In the genomic region with DNA sequence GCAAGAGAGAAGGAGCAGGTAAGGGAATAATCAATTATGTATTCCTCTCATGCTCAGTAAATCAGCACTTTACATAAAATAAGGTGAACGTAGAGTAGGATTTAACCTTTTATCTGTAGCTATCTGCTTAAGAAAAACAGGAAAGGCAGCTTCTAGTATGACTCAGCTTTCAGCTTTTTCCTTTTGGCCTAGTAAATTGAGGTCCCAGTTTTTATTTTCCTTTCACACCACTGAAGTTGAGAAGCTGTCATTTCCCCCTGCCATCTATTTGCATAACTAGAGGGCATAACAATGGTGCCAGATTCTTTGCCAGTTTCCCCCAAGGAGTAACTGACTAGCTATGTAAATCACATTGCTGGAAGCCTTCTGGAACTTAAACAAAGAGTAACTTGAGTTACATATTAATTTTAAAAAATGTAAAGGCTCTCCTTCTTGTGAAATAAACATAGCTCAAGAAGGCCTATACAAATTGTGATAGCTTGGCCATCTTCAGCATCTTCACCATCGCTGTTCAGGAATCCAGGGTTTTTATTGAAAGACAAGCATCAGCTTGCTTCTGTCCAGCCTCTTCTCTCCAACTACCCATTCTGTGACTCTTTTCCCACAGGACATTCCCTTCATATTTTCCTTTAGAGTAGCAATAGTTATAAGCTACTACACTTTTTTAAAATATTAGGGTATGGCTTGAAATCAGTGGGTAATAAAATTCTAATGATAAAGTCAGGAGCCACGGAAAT, we compare ENCODE assay signal across 9 cellular contexts.
DNase-seq lines count a peak whose midpoint lies in the region; ATAC-seq, FAIRE-seq and TF ChIP-seq lines count a peak whose summit lies in the region.
"Had no signal": no experiment of that assay in that cellular context is flagged by ENCODE, and none has a peak within 500 bp of the region (broad histone marks: within the 10 kb centered on the region; RNA-seq: fewer than 3 reads in every experiment).

No MANE protein-coding gene starts in this region.

- no peak for TF ChIP-seq POLR2A in H1 (IDR thresholded peaks at IDR 0.05; ENCODE audit: control extremely low read depth in 1 of 2, low read depth in 2 of 2, low read length in 2 of 2)

- no peak overlapping the region for H3K23ac ChIP-seq in H1 (ENCODE audit: insufficient read length)

- no peak overlapping the region for H2AFZ ChIP-seq in H1 (ENCODE audit: low read length)

- peak overlapping the region; percentile 92; the same call in 1 of the 2 replicates for H2BK5ac ChIP-seq in H1 (ENCODE audit: low read depth, low read length)

- no peaks in the 10 kb centered on the region for H3K79me2 ChIP-seq in H1 (ENCODE audit: control insufficient read depth in 1 of 2, insufficient read depth in 2 of 2, low read length in 2 of 2)

- peak overlapping the region; percentile 66; the same call in 1 of the 2 replicates for H3K18ac ChIP-seq in H1 (ENCODE audit: extremely low read depth, low read length)

- peak overlapping the region; percentile 71; the same call in 1 of the 2 replicates for H2BK12ac ChIP-seq in H1 (ENCODE audit: low read depth, low read length)

- 60% methylated on average over 2 of the region's 3 CpGs for WGBS in HUES64
- WGBS in H1 (ENCODE audit: extremely low coverage in 1 of 2, insufficient coverage in 1 of 2, insufficient read length in 1 of 2, insufficient replicate concordance in 2 of 2, low coverage in 1 of 2, low lambda C conversion rate in 2 of 2, missing lambda C conversion rate in 1 of 2), 2 experiments = 49% methylated on average over 3 of the region's 3 CpGs; no CpG with 5 or more reads in 1 of the 2 experiments
- 46 to 63% (median 54%) methylated on average over 3 of the region's 3 CpGs for WGBS in small intestine, 3 donors

- peak; percentile 68 for ATAC-seq in GM19463 (IDR thresholded peaks at IDR 0.05; ENCODE audit: unreplicated experiment)

- H3K14ac ChIP-seq in H1 (ENCODE audit: insufficient read length) = no peak overlapping the region

- peak overlapping the region; percentile 63 for H4K5ac ChIP-seq in H1 (ENCODE audit: insufficient read length, low read depth, low read length)

- H3K4ac ChIP-seq in H1 (replicated peaks; ENCODE audit: insufficient read length, low read depth, low read length) = no peak overlapping the region

- H3K27me3 ChIP-seq in HUES64 (ENCODE audit: insufficient read depth, low read length) = no peaks in the 10 kb centered on the region
- H3K27me3 ChIP-seq in H1 (replicated peaks in 1 of 4; ENCODE audit: control insufficient read depth in 3 of 4, extremely low read depth in 1 of 4, insufficient read depth in 3 of 4, low read length in 3 of 4) = no peaks in the 10 kb centered on the region
- no peaks in the 10 kb centered on the region for H3K27me3 ChIP-seq in small intestine (ENCODE audit: control insufficient read depth in 2 of 2, insufficient read depth in 2 of 2, low read length in 2 of 2)

- CTCF ChIA-PET in H1 (lab: Charles Lee; ENCODE audit: partially characterized antibody) = interaction anchor here (0.6 to 2.3 kb wide), 7 partner anchors 10 to 478 kb away, joined by 3 to 14 read pairs (median 4); no protein-coding TSS in a partner anchor

- DNase-seq in H1 (ENCODE audit: low read depth in 1 of 2, low spot score in 2 of 2) (peak in 1 of 2 experiments; percentile 44), renal cortical epithelial cell (ENCODE audit: low read depth) (peak; percentile 91), NCI-H2081 (lab: John Stamatoyannopoulos, UW) (no peak), HPDE6-E6E7 (ENCODE audit: extremely low spot score) (no peak), small intestine (no peak), DMS153 treated with DMSO at 0.1 percent for 48 hours (lab: John Stamatoyannopoulos, UW; ENCODE audit: unreplicated experiment) (no peak)
- DNase-seq: NCI-H446 treated with DMSO at 0.1 percent for 48 hours had no signal

- H3K9me3 ChIP-seq in HUES64 (ENCODE audit: insufficient read depth, low read depth, low read length) (no peaks in the 10 kb centered on the region), H1 (ENCODE audit: insufficient read depth in 2 of 2, low read depth in 1 of 2, low read length in 1 of 2) (no peaks in the 10 kb centered on the region), small intestine (ENCODE audit: control insufficient read depth, low read depth) (no peaks in the 10 kb centered on the region)

- peak; percentile 66 for FAIRE-seq in H1 (lab: Jason Lieb, UNC)
- no peak for FAIRE-seq in small intestine (lab: Jason Lieb, UNC)

- no peak for TF ChIP-seq CTCF in H1 (IDR thresholded peaks at IDR 0.05; ENCODE audit: control extremely low read depth in 1 of 3, insufficient read depth in 1 of 3, low read depth in 1 of 3, low read length in 3 of 3)

- H3K4me3 ChIP-seq in HUES64 (ENCODE audit: low read length) (no peak overlapping the region), H1 (ENCODE audit: extremely low read depth in 1 of 4, insufficient read depth in 2 of 4, low read depth in 3 of 4, low read length in 4 of 4) (no peak overlapping the region; a peak in 1 of 8 replicates), small intestine (ENCODE audit: low read depth in 1 of 2, low read length in 2 of 2) (no peak overlapping the region)

- TF ChIP-seq RAD21 in H1 (IDR thresholded peaks at IDR 0.05 in 1 of 2, conservative IDR thresholded peaks at IDR 0.05 in 1 of 2; ENCODE audit: low read depth in 2 of 2, low read length in 2 of 2) = peak in 1 of 2 experiments; percentile 8; a peak in 1 of 4 replicates

- no peaks in the 10 kb centered on the region for H3K36me3 ChIP-seq in HUES64 (ENCODE audit: insufficient read depth, low read length)
- no peaks in the 10 kb centered on the region for H3K36me3 ChIP-seq in H1 (ENCODE audit: control insufficient read depth in 2 of 4, insufficient read depth in 4 of 4, low read length in 3 of 4)
- no peaks in the 10 kb centered on the region for H3K36me3 ChIP-seq in small intestine (ENCODE audit: control insufficient read depth in 2 of 2, insufficient read depth in 2 of 2, low read length in 2 of 2)

- TF ChIP-seq EP300 in H1 (IDR thresholded peaks at IDR 0.05; ENCODE audit: borderline replicate concordance in 1 of 2, low read depth in 2 of 2, low read length in 2 of 2) = no peak

- peak overlapping the region; percentile 40 for H3K56ac ChIP-seq in H1 (replicated peaks; ENCODE audit: insufficient read length, low read depth, low read length)

- no peak overlapping the region for H2BK15ac ChIP-seq in H1 (ENCODE audit: low read length)

- H2AK5ac ChIP-seq in H1 (ENCODE audit: low read depth, low read length) = no peak overlapping the region

- H4K91ac ChIP-seq in H1 (replicated peaks; ENCODE audit: insufficient read length, low read length) = peak overlapping the region; percentile 91

- H2BK120ac ChIP-seq in H1 (replicated peaks; ENCODE audit: low read depth, low read length) = peak overlapping the region; percentile 99

- no peak overlapping the region for H4K8ac ChIP-seq in H1 (ENCODE audit: extremely low read depth, insufficient read depth, low read length)

- peak overlapping the region; percentile 44 for H3K9ac ChIP-seq in HUES64 (ENCODE audit: low read depth, low read length)
- H3K9ac ChIP-seq in H1 (replicated peaks in 1 of 4; ENCODE audit: extremely low read depth in 1 of 4, low read depth in 3 of 4, low read length in 3 of 4) = no peak overlapping the region

- peak overlapping the region; percentile 92 for H3K27ac ChIP-seq in HUES64 (ENCODE audit: low read depth, low read length)
- peak overlapping the region; percentile 26; the same call in 1 of the 2 replicates for H3K27ac ChIP-seq in H1 (ENCODE audit: low read depth, low read length)
- H3K27ac ChIP-seq in small intestine (ENCODE audit: low read depth in 1 of 2, low read length in 1 of 2) = no peak overlapping the region

- POLR2A ChIA-PET in H1 (lab: Charles Lee; ENCODE audit: partially characterized antibody) = no interaction called here

- H4K20me1 ChIP-seq in H1 (replicated peaks in 1 of 2; ENCODE audit: control insufficient read depth in 1 of 2, insufficient read depth in 2 of 2, low read length in 2 of 2) = no peaks in the 10 kb centered on the region

- no peaks in the 10 kb centered on the region for H3K23me2 ChIP-seq in H1 (ENCODE audit: low read depth, low read length)

- H3K4me1 ChIP-seq in HUES64 (ENCODE audit: insufficient read depth, low read length) (peaks cover 31% of the 10 kb centered on the region), H1 (replicated peaks in 1 of 4; ENCODE audit: control insufficient read depth in 3 of 4, insufficient read depth in 4 of 4, low read length in 3 of 4) (peaks cover 5 to 22% (median 9%) of the 10 kb centered on the region in 4 experiments; a peak in 4 of 7 replicates), small intestine (ENCODE audit: control insufficient read depth in 2 of 2, insufficient read depth in 1 of 2, low read depth in 1 of 2, low read length in 1 of 2) (no peaks in the 10 kb centered on the region)

- H2BK20ac ChIP-seq in H1 (ENCODE audit: low read length) = peak overlapping the region; percentile 96; the same call in 1 of the 2 replicates

- peak overlapping the region; percentile 2 to 16; a peak in 2 of 4 replicates for H3K4me2 ChIP-seq in H1 (ENCODE audit: insufficient read depth in 1 of 2, low read depth in 2 of 2, low read length in 2 of 2)

- no peaks in the 10 kb centered on the region for H3K79me1 ChIP-seq in H1 (ENCODE audit: low read depth, low read length)

TF ChIP-seq in H1, 55 proteins besides CTCF, POLR2A, EP300 and RAD21:
- TF ChIP-seq MAFK (IDR thresholded peaks at IDR 0.05; ENCODE audit: low read depth, low read length) (peak; percentile 40; the same call in 1 of the 2 replicates), EZH2 (IDR thresholded peaks at IDR 0.05; ENCODE audit: low read depth, low read length, severe bottlenecking) (no peak), HDAC2 (IDR thresholded peaks at IDR 0.05; ENCODE audit: borderline replicate concordance in 1 of 2, low read depth in 2 of 2, low read length in 2 of 2) (0 out of 4 replicates have a peak, but pooled peaks of 1 of the 2 experiments have one; percentile 11), SP1 (IDR thresholded peaks at IDR 0.05; ENCODE audit: low read depth, low read length) (0 out of 2 replicates have a peak, but pooled peaks have one; percentile 14), GTF2F1 (IDR thresholded peaks at IDR 0.05; ENCODE audit: borderline replicate concordance, low read depth, low read length) (no peak), JUND (IDR thresholded peaks at IDR 0.05; ENCODE audit: low read length) (0 out of 2 replicates have a peak, but pooled peaks have one; percentile 38), POU5F1 (IDR thresholded peaks at IDR 0.05; ENCODE audit: low read depth, low read length) (0 out of 2 replicates have a peak, but pooled peaks have one; percentile 56)

Comparison
In these comparisons a context has a peak if more than half of its experiments do, and no peak if none do; other contexts are left out.
1. H3K27ac ChIP-seq: peak in HUES64 (single experiment) and H1 (single experiment); none in small intestine (0 of 2).